1 cellular context compared by ENCODE assay signal in genomic region chr12:66048843-66049537, GRCh38.
A peak's percentile ranks its signal among the peaks of the same experiment; 100 is the strongest.
TF ChIP-seq lines count a peak whose summit lies in the region.

No MANE protein-coding gene starts in this region.

TF ChIP-seq in HepG2, 621 proteins besides CTCF, POLR2A, EP300 and RAD21 (continued from another document and continues in another):
- TF ChIP-seq THRA (CRISPR knock-in tag; IDR thresholded peaks at IDR 0.05; ENCODE audit: borderline replicate concordance) (peak; percentile 73), MAFF (IDR thresholded peaks at IDR 0.05; ENCODE audit: low read depth, low read length) (no peak), FOXK2 (IDR thresholded peaks at IDR 0.05) (peak; percentile 51; the same call in 1 of the 2 replicates), ETV5 (CRISPR knock-in tag; IDR thresholded peaks at IDR 0.05; ENCODE audit: borderline replicate concordance) (peak; percentile 92), PHF21A (CRISPR knock-in tag; IDR thresholded peaks at IDR 0.05) (peak; percentile 88), NR2F2 (IDR thresholded peaks at IDR 0.05; ENCODE audit: borderline replicate concordance, low read depth) (peak; percentile 84), MXD4 (CRISPR knock-in tag; IDR thresholded peaks at IDR 0.05) (peak; percentile 37; the same call in 1 of the 2 replicates), CCAR2 (optimal IDR thresholded peaks at IDR 0.05; ENCODE audit: low read depth, low read length) (no peak), HOXA3 (CRISPR knock-in tag; IDR thresholded peaks at IDR 0.05) (peak; percentile 50; the same call in 1 of the 2 replicates), ZNF747 (CRISPR knock-in tag; IDR thresholded peaks at IDR 0.05; ENCODE audit: borderline replicate concordance) (peak; percentile 53; the same call in 1 of the 2 replicates), HDAC2 (CRISPR knock-in tag; IDR thresholded peaks at IDR 0.05) (peak; percentile 95), IKZF1 (IDR thresholded peaks at IDR 0.05) (no peak), MTA1 (CRISPR knock-in tag; IDR thresholded peaks at IDR 0.05; ENCODE audit: borderline replicate concordance) (no peak; the same call in 1 of the 2 replicates), ZKSCAN8 (CRISPR knock-in tag; IDR thresholded peaks at IDR 0.05; ENCODE audit: borderline replicate concordance) (peak; percentile 95), ZMYM3 (CRISPR knock-in tag; IDR thresholded peaks at IDR 0.05) (peak; percentile 48; the same call in 1 of the 2 replicates), KDM5B (CRISPR knock-in tag; IDR thresholded peaks at IDR 0.05; ENCODE audit: borderline replicate concordance) (no peak), ZFY (CRISPR knock-in tag; IDR thresholded peaks at IDR 0.05) (no peak), ZNF329 (CRISPR knock-in tag; IDR thresholded peaks at IDR 0.05; ENCODE audit: low read depth) (no peak), ZBTB21 (CRISPR knock-in tag; IDR thresholded peaks at IDR 0.05) (peak; percentile 32; the same call in 1 of the 2 replicates), KDM3A (CRISPR knock-in tag; IDR thresholded peaks at IDR 0.05; ENCODE audit: low read depth) (peak; percentile 72), ZNF713 (CRISPR knock-in tag; IDR thresholded peaks at IDR 0.05) (no peak), ZNF788 (CRISPR knock-in tag; IDR thresholded peaks at IDR 0.05; ENCODE audit: borderline replicate concordance) (no peak), KMT2B (CRISPR knock-in tag; IDR thresholded peaks at IDR 0.05) (peak; percentile 51; the same call in 1 of the 2 replicates), ZNF296 (CRISPR knock-in tag; conservative IDR thresholded peaks at IDR 0.05) (no peak), CEBPB (IDR thresholded peaks at IDR 0.05; ENCODE audit: borderline replicate concordance, low read depth, low read length) (peak; percentile 99), NR2C2 (CRISPR knock-in tag; IDR thresholded peaks at IDR 0.05; ENCODE audit: borderline replicate concordance) (peak; percentile 57; the same call in 1 of the 2 replicates), GATAD2A (CRISPR knock-in tag; IDR thresholded peaks at IDR 0.05) (peak; percentile 99), NCOA2 (CRISPR knock-in tag; IDR thresholded peaks at IDR 0.05) (peak; percentile 98), PLSCR1 (CRISPR knock-in tag; IDR thresholded peaks at IDR 0.05; ENCODE audit: borderline replicate concordance) (no peak), MLXIP (CRISPR knock-in tag; IDR thresholded peaks at IDR 0.05; ENCODE audit: borderline replicate concordance) (peak; percentile 43; the same call in 1 of the 2 replicates), YEATS4 (CRISPR knock-in tag; IDR thresholded peaks at IDR 0.05; ENCODE audit: borderline replicate concordance) (peak; percentile 48; the same call in 1 of the 2 replicates), NR0B2 (CRISPR knock-in tag; IDR thresholded peaks at IDR 0.05) (no peak), SOX13 (IDR thresholded peaks at IDR 0.05) (peak; percentile 97), SOX13 (CRISPR knock-in tag; conservative IDR thresholded peaks at IDR 0.05 in 1 of 2, IDR thresholded peaks at IDR 0.05 in 1 of 2) (peak in 1 of 2 experiments; percentile 99; a peak in 2 of 4 replicates), KDM4B (CRISPR knock-in tag; IDR thresholded peaks at IDR 0.05) (peak; percentile 84), SIN3B (IDR thresholded peaks at IDR 0.05; ENCODE audit: low read length) (no peak), FLYWCH1 (CRISPR knock-in tag; IDR thresholded peaks at IDR 0.05) (no peak), RBAK (CRISPR knock-in tag; IDR thresholded peaks at IDR 0.05) (no peak), TOE1 (CRISPR knock-in tag; IDR thresholded peaks at IDR 0.05) (no peak), FOXO1 (CRISPR knock-in tag; IDR thresholded peaks at IDR 0.05) (peak; percentile 98), ZNF280D (CRISPR knock-in tag; IDR thresholded peaks at IDR 0.05) (peak; percentile 52; the same call in 1 of the 2 replicates), ZNF644 (CRISPR knock-in tag; IDR thresholded peaks at IDR 0.05; ENCODE audit: low read depth) (peak; percentile 89), ZBTB20 (CRISPR knock-in tag; IDR thresholded peaks at IDR 0.05; ENCODE audit: borderline replicate concordance, low read depth) (peak; percentile 91; the same call in 1 of the 2 replicates), ZNF652 (CRISPR knock-in tag; IDR thresholded peaks at IDR 0.05; ENCODE audit: borderline replicate concordance, low read depth) (peak; percentile 78; the same call in 1 of the 2 replicates), HCFC1 (IDR thresholded peaks at IDR 0.05; ENCODE audit: low read depth, low read length) (no peak), GABPA (IDR thresholded peaks at IDR 0.05; ENCODE audit: low read depth, low read length) (no peak), GABPA (CRISPR knock-in tag; IDR thresholded peaks at IDR 0.05; ENCODE audit: low read depth) (0 out of 2 replicates have a peak, but pooled peaks have one; percentile 44), ZNF800 (CRISPR knock-in tag; IDR thresholded peaks at IDR 0.05) (0 out of 2 replicates have a peak, but pooled peaks have one; percentile 16), ELF1 (CRISPR knock-in tag; IDR thresholded peaks at IDR 0.05) (0 out of 2 replicates have a peak, but pooled peaks have one; percentile 59), REPIN1 (CRISPR knock-in tag; IDR thresholded peaks at IDR 0.05; ENCODE audit: borderline replicate concordance, low read depth) (peak; percentile 37; the same call in 1 of the 2 replicates), RFXANK (CRISPR knock-in tag; IDR thresholded peaks at IDR 0.05) (peak; percentile 64; the same call in 1 of the 2 replicates), ZFP62 (CRISPR knock-in tag; IDR thresholded peaks at IDR 0.05) (no peak), IKZF5 (CRISPR knock-in tag; IDR thresholded peaks at IDR 0.05) (peak; percentile 49), ZBTB43 (CRISPR knock-in tag; conservative IDR thresholded peaks at IDR 0.05) (peak; percentile 93), RXRB (CRISPR knock-in tag; IDR thresholded peaks at IDR 0.05; ENCODE audit: borderline replicate concordance) (peak; percentile 91), PCBP2 (optimal IDR thresholded peaks at IDR 0.05; ENCODE audit: low read depth, low read length, poor library complexity, severe bottlenecking) (no peak), RBM22 (optimal IDR thresholded peaks at IDR 0.05; ENCODE audit: low read length) (no peak), PPARG (CRISPR knock-in tag; conservative IDR thresholded peaks at IDR 0.05) (peak; percentile 87), ETV6 (CRISPR knock-in tag; conservative IDR thresholded peaks at IDR 0.05) (no peak), ZMYM4 (CRISPR knock-in tag; IDR thresholded peaks at IDR 0.05) (peak; percentile 72), TAF1 (CRISPR knock-in tag; IDR thresholded peaks at IDR 0.05) (peak; percentile 33; the same call in 1 of the 2 replicates), DRAP1 (CRISPR knock-in tag; IDR thresholded peaks at IDR 0.05) (peak; percentile 33; the same call in 1 of the 2 replicates), ZSCAN9 (CRISPR knock-in tag; IDR thresholded peaks at IDR 0.05; ENCODE audit: borderline replicate concordance) (peak; percentile 89)
